ENCODE assay signal across 26 cellular contexts in genomic region chr6:42519779-42520178, GRCh38.
"Had no signal": no experiment of that assay in that cellular context is flagged by ENCODE, and none has a peak within 500 bp of the region (broad histone marks: within the 10 kb centered on the region; RNA-seq: fewer than 3 reads in every experiment).

No MANE protein-coding gene starts in this region.

- H3K4me1 ChIP-seq: colonic mucosa, gastrocnemius medialis, parathyroid adenoma, tibial nerve, upper lobe of left lung had no signal

- H3K27me3 Mint-ChIP-seq: dendritic cell treated with granulocyte-macrophage colony-stimulating factor and Interleukin-4, amounts not matched to agents 40 ng/mL and 50 ng/mL, for 4 days; memory B cell; naive B cell; stimulated activated naive CD8-positive, alpha-beta T cell treated with anti-CD3 and anti-CD28 coated beads, Interleukin-15, Interleukin-2, amounts not matched to agents 100 ng/mL and 50 ng/mL, for 24 hours had no signal

- H2AFZ ChIP-seq: parathyroid adenoma had no signal

- H3K36me3 ChIP-seq: colonic mucosa, gastrocnemius medialis, neutrophil, thoracic aorta, tibial nerve, upper lobe of left lung had no signal

- H3K27me3 ChIP-seq: colonic mucosa, gastrocnemius medialis, neutrophil, tibial nerve, upper lobe of left lung had no signal

- H3K9me3 Mint-ChIP-seq: memory B cell had no signal

- H3K27ac Mint-ChIP-seq: dendritic cell treated with granulocyte-macrophage colony-stimulating factor and Interleukin-4, amounts not matched to agents 40 ng/mL and 50 ng/mL, for 4 days; endodermal cell; memory B cell; naive B cell; natural killer cell treated with Interleukin-12 subunit alpha and Interleukin-12 subunit beta and Interleukin-15 and Interleukin-18, amount 100 ng/mL, for 72 hours; progenitor cell of endocrine pancreas; stimulated activated effector memory CD8-positive, alpha-beta T cell treated with anti-CD3 and anti-CD28 coated beads, Interleukin-12 subunit alpha, Interleukin-12 subunit beta, amount 100 ng/mL, for 72 hours had no signal

- ATAC-seq: gastrocnemius medialis; left lobe of liver; mucosa of descending colon; natural killer cell treated with Interleukin-12 subunit alpha and Interleukin-12 subunit beta and Interleukin-15 and Interleukin-18, amount 100 ng/mL, for 72 hours; sciatic nerve; stimulated activated effector memory CD8-positive, alpha-beta T cell treated with anti-CD3 and anti-CD28 coated beads, Interleukin-12 subunit alpha, Interleukin-12 subunit beta, amount 100 ng/mL, for 72 hours had no signal

- H3K4me3 ChIP-seq: colonic mucosa, gastrocnemius medialis, lung, mucosa of descending colon, thoracic aorta, tibial nerve, upper lobe of left lung had no signal

- H3K79me2 ChIP-seq: parathyroid adenoma had no signal

- H3K4me3 Mint-ChIP-seq: dendritic cell treated with granulocyte-macrophage colony-stimulating factor and Interleukin-4, amounts not matched to agents 40 ng/mL and 50 ng/mL, for 4 days; endodermal cell; memory B cell; naive B cell; natural killer cell treated with Interleukin-12 subunit alpha and Interleukin-12 subunit beta and Interleukin-15 and Interleukin-18, amount 100 ng/mL, for 72 hours; neural crest cell; stimulated activated effector memory CD8-positive, alpha-beta T cell treated with anti-CD3 and anti-CD28 coated beads, Interleukin-12 subunit alpha, Interleukin-12 subunit beta, amount 100 ng/mL, for 72 hours; stimulated activated naive CD8-positive, alpha-beta T cell treated with anti-CD3 and anti-CD28 coated beads, Interleukin-15, Interleukin-2, amounts not matched to agents 100 ng/mL and 50 ng/mL, for 24 hours had no signal

- H3K27ac ChIP-seq: colonic mucosa, gastrocnemius medialis, neutrophil, parathyroid adenoma, thoracic aorta, tibial nerve, upper lobe of left lung had no signal

- H3K4me1 Mint-ChIP-seq: endodermal cell had no signal

- H3K9ac ChIP-seq: parathyroid adenoma had no signal

- DNase-seq: colonic mucosa; effector CD8-positive, alpha-beta T cell; endodermal cell; foreskin fibroblast; gastrocnemius medialis; head of caudate nucleus; kidney; mucosa of descending colon; naive B cell; stimulated activated CD4-positive, alpha-beta T cell treated with anti-CD3 and anti-CD28 coated beads, Interleukin-2, amount 100 ng/mL, for 24 hours; stimulated activated CD4-positive, alpha-beta T cell treated with anti-CD3 and anti-CD28 coated beads, Interleukin-4, amount 100 ng/mL, for 24 hours; upper lobe of left lung had no signal

- H3K36me3 Mint-ChIP-seq: memory B cell; naive B cell; stimulated activated effector memory CD8-positive, alpha-beta T cell treated with anti-CD3 and anti-CD28 coated beads, Interleukin-12 subunit alpha, Interleukin-12 subunit beta, amount 100 ng/mL, for 72 hours had no signal

- H3K9me3 ChIP-seq: colonic mucosa, gastrocnemius medialis, mucosa of descending colon, neutrophil, thoracic aorta had no signal
